ENCODE assay signal across 8 cellular contexts in the genomic region with DNA sequence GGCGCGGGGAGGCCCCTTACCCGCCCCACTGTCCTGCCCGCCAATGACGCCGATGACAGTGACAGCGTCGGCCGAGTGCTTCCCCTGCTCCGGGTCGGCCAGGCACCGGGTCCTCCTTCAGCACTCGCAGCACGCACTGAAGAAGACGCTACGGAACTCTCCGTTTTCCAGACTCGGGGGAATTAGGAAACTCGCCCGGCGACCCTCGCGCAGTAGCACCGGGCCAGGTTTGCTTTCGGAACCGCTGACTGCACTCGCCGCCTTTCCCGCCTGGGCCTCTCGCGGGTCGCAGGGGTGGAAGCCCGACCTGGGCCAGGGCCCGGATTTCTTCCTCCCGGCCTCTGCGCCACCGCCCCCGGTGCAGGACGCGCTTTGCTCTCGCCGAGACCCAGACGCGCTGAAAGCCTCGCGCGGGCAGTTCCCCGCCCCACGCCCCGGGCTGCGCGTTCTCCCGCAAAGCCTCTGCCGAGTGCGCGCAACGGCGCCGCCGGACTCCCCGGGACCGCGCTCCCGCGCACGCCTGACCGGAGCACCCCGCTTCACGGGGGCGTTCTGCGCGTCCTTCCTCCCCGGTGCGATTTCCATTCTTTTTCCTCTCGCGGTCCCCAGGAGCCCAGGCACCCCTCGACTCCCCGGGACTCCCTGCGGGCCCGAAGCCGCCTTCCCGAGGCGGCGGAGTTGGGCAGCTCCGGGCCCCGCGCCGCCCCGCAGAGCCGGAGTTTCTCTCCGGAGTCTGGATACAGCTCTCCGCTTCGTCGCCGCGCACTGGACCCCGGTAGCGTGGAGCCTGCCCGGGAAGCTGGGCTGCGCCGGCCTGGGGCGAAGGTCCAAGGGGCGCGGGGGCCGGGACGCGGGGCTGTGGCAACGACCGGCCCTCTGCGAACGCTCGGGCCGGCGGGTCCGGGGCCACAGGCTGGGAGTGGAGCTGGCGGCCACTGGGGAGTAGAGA. TPM values are rescaled to one million over a fixed set of nuclear protein-coding genes. Genes with fewer than 3 reads are reported as not detected.
DNase-seq lines count a peak whose midpoint lies in the region; ATAC-seq and TF ChIP-seq lines count a peak whose summit lies in the region.
"Not testable (repeated sequence)": the region's sequence is repeated elsewhere in the genome, so short reads cannot be mapped to it uniquely, and the experiment has no call there.

No MANE protein-coding gene starts in this region.

- peak overlapping the region; percentile 36 to 88 (median 59) for H3K4me2 ChIP-seq in BLaER1 treated with 17β-estradiol and CSF1 and Interleukin-3, amounts not matched to agents 10 nM and 100 nM

- H3K9me3 ChIP-seq in BLaER1 treated with 17β-estradiol and CSF1 and Interleukin-3, amounts not matched to agents 10 nM and 100 nM (replicated peaks in 1 of 11), result peaks cover 19 to 25% (median 24%) of the 10 kb centered on the region in 11 experiments
- not testable (repeated sequence) for H3K9me3 ChIP-seq in mesodermal cell (ENCODE audit: control insufficient read depth, low read length)

- ATAC-seq in GM19452 (IDR thresholded peaks at IDR 0.05; ENCODE audit: unreplicated experiment) (peak; percentile 78), HG03159 (IDR thresholded peaks at IDR 0.05; ENCODE audit: unreplicated experiment) (peak; percentile 66), foreskin keratinocyte (peak; percentile 41)

- peaks cover 55 to 90% (median 84%) of the 10 kb centered on the region in 11 experiments for H3K27me3 ChIP-seq in BLaER1 treated with 17β-estradiol and CSF1 and Interleukin-3, amounts not matched to agents 10 nM and 100 nM
- peaks cover 66% of the 10 kb centered on the region for H3K27me3 ChIP-seq in foreskin keratinocyte

- H3K4me3 ChIP-seq in BLaER1 treated with 17β-estradiol and CSF1 and Interleukin-3, amounts not matched to agents 10 nM and 100 nM, result peak overlapping the region; percentile 27 to 59 (median 47); a peak in 18 of 20 replicates
- H3K4me3 ChIP-seq in astrocyte of the cerebellum (ENCODE audit: low read depth, low read length), result peak overlapping the region; percentile 20
- H3K4me3 ChIP-seq in mesodermal cell (ENCODE audit: extremely low read depth, insufficient read depth, low read length, poor library complexity, severe bottlenecking), result peak overlapping the region; percentile 18

- H3K4me1 ChIP-seq in BLaER1 treated with 17β-estradiol and CSF1 and Interleukin-3, amounts not matched to agents 10 nM and 100 nM, result peaks cover 0 to 17% (median 9%) of the 10 kb centered on the region in 10 experiments; a peak in 16 of 20 replicates
- not testable (repeated sequence) for H3K4me1 ChIP-seq in foreskin keratinocyte; mesodermal cell (ENCODE audit: control insufficient read depth, insufficient read depth, low read length, poor library complexity, severe bottlenecking)

- in situ Hi-C loops in astrocyte of the cerebellum (cut with HindIII; ENCODE audit: low sequenced_read_pairs), result not testable (repeated sequence)

- not testable (repeated sequence) for H3K4me1 Mint-ChIP-seq in T-helper 2 cell treated with Interferon-gamma antibody and Interleukin-4, amounts not matched to agents 5 μg/mL and 100 μg/mL, for 36 hours (ENCODE audit: low read depth)

- peak; percentile 47 for DNase-seq in T-helper 2 cell treated with Interferon-gamma antibody and Interleukin-4, amounts not matched to agents 5 μg/mL and 100 μg/mL, for 36 hours (ENCODE audit: low spot score)
- DNase-seq in astrocyte of the cerebellum (ENCODE audit: low read depth), result not testable (repeated sequence)
- DNase-seq in foreskin keratinocyte, result peak in 1 of 2 donors; percentile 22
- DNase-seq in stimulated activated CD4-positive, alpha-beta T cell treated with anti-CD3 and anti-CD28 coated beads, Interleukin-12 subunit alpha, Interleukin-12 subunit beta, amount 100 ng/mL, for 4 hours, result peak; percentile 21

- not testable (repeated sequence) for H3K27ac ChIP-seq in BLaER1 treated with 17β-estradiol and CSF1 and Interleukin-3, amounts not matched to agents 10 nM and 100 nM; foreskin keratinocyte; mesodermal cell (ENCODE audit: low read depth, low read length, severe bottlenecking)

- H3K36me3 Mint-ChIP-seq in T-helper 2 cell treated with Interferon-gamma antibody and Interleukin-4, amounts not matched to agents 5 μg/mL and 100 μg/mL, for 36 hours (ENCODE audit: low read depth), result not testable (repeated sequence)

- TF ChIP-seq CTCF in astrocyte of the cerebellum (IDR thresholded peaks at IDR 0.05; ENCODE audit: low read depth, low read length, missing control alignments); foreskin keratinocyte (conservative IDR thresholded peaks at IDR 0.05): not testable (repeated sequence)

- peak overlapping the region; percentile 41 for H3K27ac Mint-ChIP-seq in T-helper 2 cell treated with Interferon-gamma antibody and Interleukin-4, amounts not matched to agents 5 μg/mL and 100 μg/mL, for 36 hours

- not testable (repeated sequence) for H3K9me3 Mint-ChIP-seq in T-helper 2 cell treated with Interferon-gamma antibody and Interleukin-4, amounts not matched to agents 5 μg/mL and 100 μg/mL, for 36 hours

- H4K20me1 ChIP-seq in BLaER1 treated with 17β-estradiol and CSF1 and Interleukin-3, amounts not matched to agents 10 nM and 100 nM, result peaks cover 0 to 41% (median 21%) of the 10 kb centered on the region in 11 experiments; a peak in 15 of 22 replicates

- H3K36me3 ChIP-seq in BLaER1 treated with 17β-estradiol and CSF1 and Interleukin-3, amounts not matched to agents 10 nM and 100 nM; mesodermal cell (ENCODE audit: control insufficient read depth, insufficient read depth, low read length): not testable (repeated sequence)

- peak overlapping the region; percentile 73 for H3K4me3 Mint-ChIP-seq in T-helper 2 cell treated with Interferon-gamma antibody and Interleukin-4, amounts not matched to agents 5 μg/mL and 100 μg/mL, for 36 hours

- peaks cover 44% of the 10 kb centered on the region for H3K27me3 Mint-ChIP-seq in T-helper 2 cell treated with Interferon-gamma antibody and Interleukin-4, amounts not matched to agents 5 μg/mL and 100 μg/mL, for 36 hours (ENCODE audit: low read depth)

- WGBS in mesodermal cell (ENCODE audit: insufficient coverage in 2 of 2), 2 experiments, result 0% methylated on average over 28 to 30 of the region's 116 CpGs

- not testable (repeated sequence) for H3K9ac ChIP-seq in BLaER1 treated with 17β-estradiol and CSF1 and Interleukin-3, amounts not matched to agents 10 nM and 100 nM

RNA-seq across cellular contexts. Expression of gene FOXD4L1, which starts 4.9 kb away (rescaled TPM):
- 0.03 and 0.11 TPM in 2 replicates for total RNA-seq in foreskin keratinocyte
- polyA plus RNA-seq in foreskin keratinocyte, result 0.02 TPM in 2 replicates
- not detected for polyA plus RNA-seq in mesodermal cell (2013, experiment 1 of 2)
- not detected for polyA plus RNA-seq in mesodermal cell (2013, experiment 2 of 2)
